1 cellular context compared by ENCODE assay signal in genomic region chr12:118124333-118124874, GRCh38.
TF ChIP-seq lines count a peak whose summit lies in the region.

No MANE protein-coding gene starts in this region.

TF ChIP-seq in K562, 482 proteins besides CTCF, POLR2A, EP300 and RAD21 (continued from another document):
- TF ChIP-seq, protein P1, sequence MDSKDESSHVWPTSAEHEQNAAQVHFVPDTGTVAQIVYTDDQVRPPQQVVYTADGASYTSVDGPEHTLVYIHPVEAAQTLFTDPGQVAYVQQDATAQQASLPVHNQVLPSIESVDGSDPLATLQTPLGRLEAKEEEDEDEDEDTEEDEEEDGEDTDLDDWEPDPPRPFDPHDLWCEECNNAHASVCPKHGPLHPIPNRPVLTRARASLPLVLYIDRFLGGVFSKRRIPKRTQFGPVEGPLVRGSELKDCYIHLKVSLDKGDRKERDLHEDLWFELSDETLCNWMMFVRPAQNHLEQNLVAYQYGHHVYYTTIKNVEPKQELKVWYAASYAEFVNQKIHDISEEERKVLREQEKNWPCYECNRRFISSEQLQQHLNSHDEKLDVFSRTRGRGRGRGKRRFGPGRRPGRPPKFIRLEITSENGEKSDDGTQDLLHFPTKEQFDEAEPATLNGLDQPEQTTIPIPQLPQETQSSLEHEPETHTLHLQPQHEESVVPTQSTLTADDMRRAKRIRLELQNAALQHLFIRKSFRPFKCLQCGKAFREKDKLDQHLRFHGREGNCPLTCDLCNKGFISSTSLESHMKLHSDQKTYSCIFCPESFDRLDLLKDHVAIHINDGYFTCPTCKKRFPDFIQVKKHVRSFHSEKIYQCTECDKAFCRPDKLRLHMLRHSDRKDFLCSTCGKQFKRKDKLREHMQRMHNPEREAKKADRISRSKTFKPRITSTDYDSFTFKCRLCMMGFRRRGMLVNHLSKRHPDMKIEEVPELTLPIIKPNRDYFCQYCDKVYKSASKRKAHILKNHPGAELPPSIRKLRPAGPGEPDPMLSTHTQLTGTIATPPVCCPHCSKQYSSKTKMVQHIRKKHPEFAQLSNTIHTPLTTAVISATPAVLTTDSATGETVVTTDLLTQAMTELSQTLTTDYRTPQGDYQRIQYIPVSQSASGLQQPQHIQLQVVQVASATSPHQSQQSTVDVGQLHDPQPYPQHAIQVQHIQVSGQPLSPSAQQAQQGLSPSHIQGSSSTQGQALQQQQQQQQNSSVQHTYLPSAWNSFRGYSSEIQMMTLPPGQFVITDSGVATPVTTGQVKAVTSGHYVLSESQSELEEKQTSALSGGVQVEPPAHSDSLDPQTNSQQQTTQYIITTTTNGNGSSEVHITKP (IDR thresholded peaks at IDR 0.05; ENCODE audit: partially characterized antibody) = no peak
